ENCODE assay signal across 24 cellular contexts in the genomic region with DNA sequence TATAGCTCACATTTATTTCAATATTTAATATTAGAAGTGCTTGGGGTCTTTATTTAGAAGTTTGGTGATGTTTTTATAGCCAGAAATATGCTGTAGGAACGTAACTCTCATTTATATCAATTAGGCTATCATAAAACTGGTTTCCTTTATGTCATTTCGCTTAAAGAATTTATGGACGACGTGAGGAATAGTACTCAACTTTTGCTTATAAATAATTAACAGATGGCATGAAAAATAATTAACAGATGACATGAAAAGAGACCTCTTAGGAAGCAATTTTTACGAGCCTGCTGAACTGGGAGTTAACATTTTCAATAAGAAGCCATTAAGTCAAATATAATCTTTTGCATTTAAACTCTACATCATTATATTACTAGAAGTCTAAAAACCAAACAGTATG.
A peak's percentile ranks its signal among the peaks of the same experiment; 100 is the strongest.
DNase-seq lines count a peak whose midpoint lies in the region; ATAC-seq and FAIRE-seq lines count a peak whose summit lies in the region.
"Had no signal": no experiment of that assay in that cellular context is flagged by ENCODE, and none has a peak within 500 bp of the region (broad histone marks: within the 10 kb centered on the region; RNA-seq: fewer than 3 reads in every experiment).

No MANE protein-coding gene starts in this region.

- H3K27ac ChIP-seq in SK-N-MC = no peak overlapping the region
- H3K27ac ChIP-seq: 22Rv1; A549; BLaER1 treated with 17β-estradiol and CSF1 and Interleukin-3, amounts not matched to agents 10 nM and 100 nM; GM23248 had no signal

- H3K9me3 ChIP-seq in SK-N-MC (ENCODE audit: low read depth, low read length) = no peaks in the 10 kb centered on the region
- H3K9me3 ChIP-seq: A549; BE2C; BLaER1 treated with 17β-estradiol and CSF1 and Interleukin-3, amounts not matched to agents 10 nM and 100 nM had no signal

- peak; percentile 9 for DNase-seq in NCI-H1694 treated with DMSO at 0.1 percent for 48 hours (lab: John Stamatoyannopoulos, UW)
- DNase-seq in NCI-H1694 (lab: John Stamatoyannopoulos, UW) = no peak
- peak; percentile 34 for DNase-seq in SK-N-MC (ENCODE audit: low read depth, low spot score)
- DNase-seq in left kidney (ENCODE audit: low read depth, low spot score) = peak; percentile 26
- peak; percentile 53 for DNase-seq in renal cortical epithelial cell (ENCODE audit: low read depth)
- DNase-seq in urothelium cell line (ENCODE audit: low spot score) = no peak
- no peak for DNase-seq in activated CD4-positive, alpha-beta T cell treated with anti-CD3 and anti-CD28 coated beads for 4 hours
- DNase-seq: ACHN; AML-193; BE2C; CD4-positive, alpha-beta T cell; CD8-positive, alpha-beta memory T cell; DMS53; DMS79 treated with DMSO at 0.1 percent for 48 hours; GF-D8; GM23248; H9 had no signal

- no peak overlapping the region for H3K9ac ChIP-seq in SK-N-MC (ENCODE audit: insufficient read length)
- H3K9ac ChIP-seq: BLaER1 treated with 17β-estradiol and CSF1 and Interleukin-3, amounts not matched to agents 10 nM and 100 nM; GM23248 had no signal

- FAIRE-seq in urothelium cell line (lab: Jason Lieb, UNC) = no peak
- FAIRE-seq: A549, GM12891, H1 had no signal

- no peak for ATAC-seq in GM18498 (IDR thresholded peaks at IDR 0.05; ENCODE audit: unreplicated experiment)
- ATAC-seq: A549, HCT116 had no signal

- H3K4me3 ChIP-seq in SK-N-MC = no peak overlapping the region
- H3K4me3 ChIP-seq: A549; BLaER1 treated with 17β-estradiol and CSF1 and Interleukin-3, amounts not matched to agents 10 nM and 100 nM; GM23248 had no signal

- H3K36me3 ChIP-seq in SK-N-MC (ENCODE audit: insufficient read depth, low read length) = no peaks in the 10 kb centered on the region
- H3K36me3 ChIP-seq: BE2C had no signal

Comparison
In these comparisons a context has a peak if more than half of its experiments do, and no peak if none do; other contexts are left out.
1. DNase-seq: peak in NCI-H1694 treated with DMSO at 0.1 percent for 48 hours (single experiment), SK-N-MC (single experiment), left kidney (single experiment) and renal cortical epithelial cell (single experiment); none in NCI-H1694 (single experiment), urothelium cell line (single experiment) and activated CD4-positive, alpha-beta T cell treated with anti-CD3 and anti-CD28 coated beads for 4 hours (0 of 2).